24 cellular contexts compared by ENCODE assay signal in genomic region chr3:52990637-52991036, GRCh38.
"Had no signal": no experiment of that assay in that cellular context is flagged by ENCODE, and none has a peak within 500 bp of the region (broad histone marks: within the 10 kb centered on the region; RNA-seq: fewer than 3 reads in every experiment).

No MANE protein-coding gene starts in this region.

- H3K4me2 ChIP-seq: hepatocyte had no signal

- H3K9me3 ChIP-seq: psoas muscle, right lobe of liver, thoracic aorta, transverse colon had no signal

- FAIRE-seq: endothelial cell of umbilical vein had no signal

- H3K79me2 ChIP-seq: hepatocyte had no signal

- DNase-seq: effector CD4-positive, alpha-beta T cell; endodermal cell; erythroblast; foreskin melanocyte; head of caudate nucleus; left colon; left ventricle myocardium superior; mesendoderm; naive B cell; psoas muscle; retina; right lobe of liver; stimulated activated CD4-positive, alpha-beta T cell treated with anti-CD3 and anti-CD28 coated beads, Interleukin-4, amount 100 ng/mL, for 1 hour; stimulated activated CD8-positive, alpha-beta memory T cell treated with anti-CD3 and anti-CD28 coated beads, Interleukin-4, amount 100 ng/mL, for 48 hours; stimulated activated naive CD8-positive, alpha-beta T cell treated with anti-CD3 and anti-CD28 coated beads, Interleukin-15, amount 100 ng/mL, for 72 hours; transverse colon had no signal

- H3K27ac ChIP-seq: coronary artery, hepatocyte, parathyroid adenoma, psoas muscle, right lobe of liver, thoracic aorta, transverse colon had no signal

- H3K27ac Mint-ChIP-seq: endodermal cell; nephron; stimulated activated effector memory CD8-positive, alpha-beta T cell treated with anti-CD3 and anti-CD28 coated beads, Interleukin-12 subunit alpha, Interleukin-12 subunit beta, amount 100 ng/mL, for 72 hours had no signal

- H3K27me3 ChIP-seq: hepatocyte, right lobe of liver, transverse colon had no signal

- H3K9ac ChIP-seq: parathyroid adenoma had no signal

- H3K4me3 Mint-ChIP-seq: endodermal cell; naive B cell; nephron; stimulated activated effector memory CD8-positive, alpha-beta T cell treated with anti-CD3 and anti-CD28 coated beads, Interleukin-12 subunit alpha, Interleukin-12 subunit beta, amount 100 ng/mL, for 72 hours; stimulated activated naive CD8-positive, alpha-beta T cell treated with anti-CD3 and anti-CD28 coated beads, Interleukin-15, amount 100 ng/mL, for 72 hours had no signal

- H3K4me1 ChIP-seq: parathyroid adenoma, right lobe of liver, transverse colon had no signal

- H3K36me3 Mint-ChIP-seq: naive B cell; stimulated activated effector memory CD8-positive, alpha-beta T cell treated with anti-CD3 and anti-CD28 coated beads, Interleukin-12 subunit alpha, Interleukin-12 subunit beta, amount 100 ng/mL, for 72 hours had no signal

- H3K4me1 Mint-ChIP-seq: endodermal cell, nephron had no signal

- H3K27me3 Mint-ChIP-seq: naive B cell; stimulated activated naive CD8-positive, alpha-beta T cell treated with anti-CD3 and anti-CD28 coated beads, Interleukin-15, amount 100 ng/mL, for 72 hours had no signal

- H3K36me3 ChIP-seq: right lobe of liver, thoracic aorta, transverse colon had no signal

- ATAC-seq: left colon; left ventricle myocardium superior; psoas muscle; right lobe of liver; stimulated activated effector memory CD8-positive, alpha-beta T cell treated with anti-CD3 and anti-CD28 coated beads, Interleukin-12 subunit alpha, Interleukin-12 subunit beta, amount 100 ng/mL, for 72 hours; stimulated activated naive CD8-positive, alpha-beta T cell treated with anti-CD3 and anti-CD28 coated beads, Interleukin-15, amount 100 ng/mL, for 72 hours had no signal

- H2AFZ ChIP-seq: hepatocyte, parathyroid adenoma had no signal

- H3K4me3 ChIP-seq: coronary artery, hepatocyte, lung, psoas muscle, right lobe of liver, thoracic aorta, transverse colon had no signal

- H3K9me3 Mint-ChIP-seq: endodermal cell; naive B cell; nephron; stimulated activated effector memory CD8-positive, alpha-beta T cell treated with anti-CD3 and anti-CD28 coated beads, Interleukin-12 subunit alpha, Interleukin-12 subunit beta, amount 100 ng/mL, for 72 hours; stimulated activated naive CD8-positive, alpha-beta T cell treated with anti-CD3 and anti-CD28 coated beads, Interleukin-15, amount 100 ng/mL, for 72 hours had no signal
